ENCODE assay signal across 2 cellular contexts in the genomic region with DNA sequence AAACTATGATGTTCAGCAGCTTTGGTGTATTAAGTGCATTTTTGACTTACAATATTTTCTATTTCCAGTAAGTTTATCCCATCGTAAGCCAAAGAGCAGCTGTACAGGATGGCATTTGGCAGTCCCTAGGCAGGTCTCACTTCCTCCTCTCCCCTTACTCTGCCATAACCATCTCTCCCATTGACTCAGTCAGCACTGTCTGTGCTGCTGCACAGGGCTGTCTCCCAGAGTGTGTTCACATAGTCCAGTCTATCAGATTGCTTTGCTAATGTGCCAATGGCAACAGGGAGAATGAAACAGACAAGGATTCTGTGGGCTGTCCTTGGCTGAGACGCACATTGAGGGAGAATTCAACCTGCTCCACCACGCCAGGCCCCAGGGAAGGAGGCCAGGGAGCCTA.
A peak's percentile ranks its signal among the peaks of the same experiment; 100 is the strongest.
TF ChIP-seq lines count a peak whose summit lies in the region.

No MANE protein-coding gene starts in this region.

TF ChIP-seq in GM12891, 5 proteins besides CTCF, POLR2A, EP300 and RAD21:
- no peak for TF ChIP-seq PAX5 (IDR thresholded peaks at IDR 0.05; ENCODE audit: insufficient read depth, low read length, severe bottlenecking)
- TF ChIP-seq SPI1 (IDR thresholded peaks at IDR 0.05; ENCODE audit: low read depth, low read length): peak; percentile 34; the same call in 1 of the 2 replicates

TF ChIP-seq in H1, 55 proteins besides CTCF, POLR2A, EP300 and RAD21:
- TF ChIP-seq HDAC2 (IDR thresholded peaks at IDR 0.05; ENCODE audit: borderline replicate concordance in 1 of 2, low read depth in 2 of 2, low read length in 2 of 2): no peak
- no peak for TF ChIP-seq JUN (IDR thresholded peaks at IDR 0.05; ENCODE audit: low read depth, low read length)
- no peak for TF ChIP-seq CBX5 (IDR thresholded peaks at IDR 0.05; ENCODE audit: low read depth, low read length)
- no peak for TF ChIP-seq PHF8 (conservative IDR thresholded peaks at IDR 0.05; ENCODE audit: low read depth, low read length)
- TF ChIP-seq KDM5A (IDR thresholded peaks at IDR 0.05; ENCODE audit: low read length): no peak
- no peak for TF ChIP-seq CREB1 (IDR thresholded peaks at IDR 0.05)
- no peak for TF ChIP-seq E2F6 (IDR thresholded peaks at IDR 0.05)
